ENCODE assay signal across 15 cellular contexts in the genomic region with DNA sequence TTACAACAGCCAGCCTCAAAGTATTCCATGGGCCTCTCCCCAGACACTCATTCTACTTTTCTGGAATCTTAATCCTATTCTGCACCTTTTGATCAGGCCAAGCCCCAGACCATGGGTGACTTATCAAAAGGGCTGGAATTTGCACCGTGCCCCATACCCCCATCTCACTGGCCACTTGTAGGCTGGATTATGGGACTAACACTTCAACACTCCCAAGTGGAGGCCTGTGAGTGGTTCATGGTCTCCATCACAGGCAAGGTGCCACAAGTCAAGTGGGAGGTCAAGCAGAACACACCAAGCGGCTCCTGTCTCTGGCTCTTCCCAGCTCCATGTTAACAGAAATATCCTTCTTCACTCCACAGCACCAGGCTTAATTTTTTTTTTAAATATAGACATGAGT.
"Had no signal": no experiment of that assay in that cellular context is flagged by ENCODE, and none has a peak within 500 bp of the region (broad histone marks: within the 10 kb centered on the region; RNA-seq: fewer than 3 reads in every experiment).

No MANE protein-coding gene starts in this region.

- H3K4me1 ChIP-seq: left lung had no signal

- H3K4me3 ChIP-seq: dorsolateral prefrontal cortex, left lung, lung, psoas muscle had no signal

- ATAC-seq: left lung, psoas muscle had no signal

- DNase-seq: cortex of kidney; dorsolateral prefrontal cortex; effector CD8-positive, alpha-beta T cell; foreskin melanocyte; islet precursor cell; left lung; mesenchymal stem cell; naive B cell; psoas muscle; small intestine; stimulated activated CD4-positive, alpha-beta T cell treated with anti-CD3 and anti-CD28 coated beads, Interleukin-2, amount 100 ng/mL, for 48 hours; stimulated activated naive CD4-positive, alpha-beta T cell treated with Interleukin-2 at 50 U/mL for 16 hours; trophoblast cell had no signal

- H3K27ac ChIP-seq: dorsolateral prefrontal cortex, left lung, neutrophil, psoas muscle had no signal

- H3K9me3 ChIP-seq: left lung, neutrophil, psoas muscle had no signal

- H3K36me3 ChIP-seq: left lung, neutrophil had no signal
